Comparison of ENCODE assay signal across 27 cellular contexts in genomic region chr3:74217467-74217866, GRCh38.
"Had no signal": no experiment of that assay in that cellular context is flagged by ENCODE, and none has a peak within 500 bp of the region (broad histone marks: within the 10 kb centered on the region; RNA-seq: fewer than 3 reads in every experiment).

No MANE protein-coding gene starts in this region.

- FAIRE-seq: islet of Langerhans, keratinocyte had no signal

- ATAC-seq: effector memory CD8-positive, alpha-beta T cell; esophagus mucosa; gastrocnemius medialis; heart right ventricle; left cardiac atrium; left lung; left ventricle myocardium superior; lower lobe of right lung; mucosa of descending colon had no signal

- H3K36me3 Mint-ChIP-seq: mesothelial cell of epicardium, naive B cell had no signal

- H3K4me3 Mint-ChIP-seq: dendritic cell treated with granulocyte-macrophage colony-stimulating factor and Interleukin-4, amounts not matched to agents 40 ng/mL and 50 ng/mL, for 4 days; effector memory CD8-positive, alpha-beta T cell; endodermal cell; mesothelial cell of epicardium; naive B cell had no signal

- H3K9me3 ChIP-seq: colonic mucosa, esophagus squamous epithelium, gastrocnemius medialis, heart right ventricle, left lung, lower lobe of right lung, mucosa of descending colon had no signal

- H3K36me3 ChIP-seq: colonic mucosa, esophagus squamous epithelium, gastrocnemius medialis, heart right ventricle, left lung, lower lobe of right lung had no signal

- H3K27ac ChIP-seq: colonic mucosa, epithelial cell of prostate, esophagus squamous epithelium, gastrocnemius medialis, heart right ventricle, left lung, lower lobe of right lung had no signal

- H3K27me3 ChIP-seq: colonic mucosa, esophagus squamous epithelium, gastrocnemius medialis, heart right ventricle, left lung had no signal

- H3K4me1 Mint-ChIP-seq: endodermal cell, mesothelial cell of epicardium, naive B cell had no signal

- H3K9me3 Mint-ChIP-seq: endodermal cell had no signal

- H3K27ac Mint-ChIP-seq: dendritic cell treated with granulocyte-macrophage colony-stimulating factor and Interleukin-4, amounts not matched to agents 40 ng/mL and 50 ng/mL, for 4 days; effector memory CD8-positive, alpha-beta T cell; endodermal cell; mesothelial cell of epicardium; naive B cell had no signal

- H3K27me3 Mint-ChIP-seq: dendritic cell treated with granulocyte-macrophage colony-stimulating factor and Interleukin-4, amounts not matched to agents 40 ng/mL and 50 ng/mL, for 4 days; effector memory CD8-positive, alpha-beta T cell; naive B cell had no signal

- H3K4me1 ChIP-seq: colonic mucosa, esophagus squamous epithelium, gastrocnemius medialis, heart right ventricle, left lung, lower lobe of right lung had no signal

- DNase-seq: colonic mucosa; cortex of kidney; effector CD8-positive, alpha-beta T cell; effector memory CD8-positive, alpha-beta T cell; endodermal cell; erythroblast; esophagus squamous epithelium; foreskin fibroblast; foreskin melanocyte; gastrocnemius medialis; glutamatergic neuron; head of caudate nucleus; heart right ventricle; hippocampal formation; left cardiac atrium; left lung; left ventricle myocardium superior; lower lobe of right lung; mesenchymal stem cell; mucosa of descending colon; naive B cell had no signal

- H3K4me3 ChIP-seq: colonic mucosa, esophagus squamous epithelium, gastrocnemius medialis, heart right ventricle, left lung, lower lobe of right lung, mucosa of descending colon had no signal
